In genomic region chr12:65607271-65607880, GRCh38 we compare ENCODE assay signal across 20 cellular contexts.
A peak's percentile ranks its signal among the peaks of the same experiment; 100 is the strongest.
DNase-seq lines count a peak whose midpoint lies in the region; FAIRE-seq and TF ChIP-seq lines count a peak whose summit lies in the region.
"Had no signal": no experiment of that assay in that cellular context is flagged by ENCODE, and none has a peak within 500 bp of the region (broad histone marks: within the 10 kb centered on the region; RNA-seq: fewer than 3 reads in every experiment).

No MANE protein-coding gene starts in this region.

- peak overlapping the region; percentile 43; the same call in 1 of the 2 replicates for H3K27ac ChIP-seq in C4-2B
- H3K27ac ChIP-seq: sigmoid colon had no signal

- in situ Hi-C loops in KBM-7 (cut with MboI; ENCODE audit: low pct_unique_long_range_greater_than_20kb, low sequenced_read_pairs) (no loop called here), T47D (cut with HindIII; ENCODE audit: low pct_unique_long_range_greater_than_20kb, low sequenced_read_pairs) (no loop called here)

- H3K27ac Mint-ChIP-seq in mesothelial cell of epicardium = peak overlapping the region; percentile 51
- H3K27ac Mint-ChIP-seq in activated naive CD4-positive, alpha-beta T cell treated with anti-CD3 and anti-CD28 coated beads for 36 hours = no peak overlapping the region
- no peak overlapping the region for H3K27ac Mint-ChIP-seq in activated T-helper 2 cell treated with anti-CD3 and anti-CD28 coated beads, Interferon-gamma antibody, Interleukin-2, Interleukin-4, amounts not matched to agents 10 μg/mL and 5 μg/mL and 100 μg/mL, durations not matched to agents 14 hours and 24 hours and 36 hours
- H3K27ac Mint-ChIP-seq: activated CD4-positive, alpha-beta memory T cell treated with anti-CD3 and anti-CD28 coated beads for 36 hours; CD4-positive, CD25-positive, alpha-beta regulatory T cell had no signal

- DNase-seq in KBM-7 = peak; percentile 5
- peak; percentile 16 to 69 for DNase-seq in T47D (ENCODE audit: low read depth in 1 of 2, low spot score in 1 of 2)
- DNase-seq in mesothelial cell of epicardium (ENCODE audit: low spot score in 2 of 2, unreplicated experiment in 2 of 2) = no peak
- DNase-seq in activated naive CD4-positive, alpha-beta T cell treated with anti-CD3 and anti-CD28 coated beads for 36 hours = no peak
- no peak for DNase-seq in activated T-helper 2 cell treated with anti-CD3 and anti-CD28 coated beads, Interferon-gamma antibody, Interleukin-2, Interleukin-4, amounts not matched to agents 10 μg/mL and 5 μg/mL and 100 μg/mL, durations not matched to agents 14 hours and 24 hours and 36 hours (ENCODE audit: low spot score)
- DNase-seq in superior temporal gyrus (ENCODE audit: extremely low spot score) = no peak
- DNase-seq in RCC 7860 (ENCODE audit: low spot score) = no peak
- DNase-seq: ACHN; activated CD4-positive, alpha-beta memory T cell treated with anti-CD3 and anti-CD28 coated beads for 36 hours; activated T-cell treated with anti-CD3 and anti-CD28 coated beads, Interleukin-2, amount 50 U/mL, for 4 hours; CD4-positive, CD25-positive, alpha-beta regulatory T cell; DMS79 treated with DMSO at 0.1 percent for 48 hours; effector CD4-positive, alpha-beta T cell; left cardiac atrium; NCI-H2081 treated with DMSO at 0.1 percent for 48 hours; NCI-H524 treated with DMSO at 0.1 percent for 48 hours; occipital lobe; sigmoid colon; stimulated activated CD4-positive, alpha-beta T cell treated with anti-CD3 and anti-CD28 coated beads, Interleukin-2, amount 100 ng/mL, for 48 hours had no signal

- H3K4me3 Mint-ChIP-seq in mesothelial cell of epicardium = no peak overlapping the region
- H3K4me3 Mint-ChIP-seq in activated naive CD4-positive, alpha-beta T cell treated with anti-CD3 and anti-CD28 coated beads for 36 hours = no peak overlapping the region
- H3K4me3 Mint-ChIP-seq in activated T-helper 2 cell treated with anti-CD3 and anti-CD28 coated beads, Interferon-gamma antibody, Interleukin-2, Interleukin-4, amounts not matched to agents 10 μg/mL and 5 μg/mL and 100 μg/mL, durations not matched to agents 14 hours and 24 hours and 36 hours (ENCODE audit: low read depth) = no peak overlapping the region
- H3K4me3 Mint-ChIP-seq: activated CD4-positive, alpha-beta memory T cell treated with anti-CD3 and anti-CD28 coated beads for 36 hours; activated T-cell treated with anti-CD3 and anti-CD28 coated beads, Interleukin-2, amount 50 U/mL, for 4 hours; CD4-positive, CD25-positive, alpha-beta regulatory T cell had no signal

- TF ChIP-seq CTCF in C4-2B (conservative IDR thresholded peaks at IDR 0.05) (no peak), mesothelial cell of epicardium (IDR thresholded peaks at IDR 0.05; ENCODE audit: unreplicated experiment) (no peak)

- no peak for FAIRE-seq in RCC 7860 (lab: Jason Lieb, UNC)

- H3K36me3 Mint-ChIP-seq in mesothelial cell of epicardium = peaks cover 10% of the 10 kb centered on the region
- no peaks in the 10 kb centered on the region for H3K36me3 Mint-ChIP-seq in activated naive CD4-positive, alpha-beta T cell treated with anti-CD3 and anti-CD28 coated beads for 36 hours (ENCODE audit: low read depth)
- no peaks in the 10 kb centered on the region for H3K36me3 Mint-ChIP-seq in activated T-helper 2 cell treated with anti-CD3 and anti-CD28 coated beads, Interferon-gamma antibody, Interleukin-2, Interleukin-4, amounts not matched to agents 10 μg/mL and 5 μg/mL and 100 μg/mL, durations not matched to agents 14 hours and 24 hours and 36 hours (ENCODE audit: low read depth)
- H3K36me3 Mint-ChIP-seq: activated CD4-positive, alpha-beta memory T cell treated with anti-CD3 and anti-CD28 coated beads for 36 hours; CD4-positive, CD25-positive, alpha-beta regulatory T cell had no signal

- peaks cover 12% of the 10 kb centered on the region for H3K9me3 Mint-ChIP-seq in mesothelial cell of epicardium
- H3K9me3 Mint-ChIP-seq in activated naive CD4-positive, alpha-beta T cell treated with anti-CD3 and anti-CD28 coated beads for 36 hours = peaks cover 3% of the 10 kb centered on the region
- no peaks in the 10 kb centered on the region for H3K9me3 Mint-ChIP-seq in activated T-helper 2 cell treated with anti-CD3 and anti-CD28 coated beads, Interferon-gamma antibody, Interleukin-2, Interleukin-4, amounts not matched to agents 10 μg/mL and 5 μg/mL and 100 μg/mL, durations not matched to agents 14 hours and 24 hours and 36 hours
- H3K9me3 Mint-ChIP-seq: activated CD4-positive, alpha-beta memory T cell treated with anti-CD3 and anti-CD28 coated beads for 36 hours; activated T-cell treated with anti-CD3 and anti-CD28 coated beads, Interleukin-2, amount 50 U/mL, for 4 hours had no signal

- intact Hi-C loops in activated naive CD4-positive, alpha-beta T cell treated with anti-CD3 and anti-CD28 coated beads for 36 hours (cut with micrococcal nuclease) = no loop called here
- intact Hi-C loops in activated T-helper 2 cell treated with anti-CD3 and anti-CD28 coated beads, Interferon-gamma antibody, Interleukin-2, Interleukin-4, amounts not matched to agents 10 μg/mL and 5 μg/mL and 100 μg/mL, durations not matched to agents 14 hours and 24 hours and 36 hours (cut with micrococcal nuclease) = no loop called here

- CTCF ChIA-PET in activated naive CD4-positive, alpha-beta T cell treated with anti-CD3 and anti-CD28 coated beads for 36 hours (lab: Charles Lee) = no interaction called here

- no peaks in the 10 kb centered on the region for H3K27me3 Mint-ChIP-seq in mesothelial cell of epicardium (ENCODE audit: low read depth)
- peaks cover 19% of the 10 kb centered on the region for H3K27me3 Mint-ChIP-seq in activated naive CD4-positive, alpha-beta T cell treated with anti-CD3 and anti-CD28 coated beads for 36 hours (ENCODE audit: low read depth)
- H3K27me3 Mint-ChIP-seq in activated T-helper 2 cell treated with anti-CD3 and anti-CD28 coated beads, Interferon-gamma antibody, Interleukin-2, Interleukin-4, amounts not matched to agents 10 μg/mL and 5 μg/mL and 100 μg/mL, durations not matched to agents 14 hours and 24 hours and 36 hours (ENCODE audit: low read depth) = no peaks in the 10 kb centered on the region

- H3K4me1 Mint-ChIP-seq in mesothelial cell of epicardium = peaks cover 51% of the 10 kb centered on the region
- H3K4me1 Mint-ChIP-seq in activated naive CD4-positive, alpha-beta T cell treated with anti-CD3 and anti-CD28 coated beads for 36 hours (ENCODE audit: low read depth) = no peaks in the 10 kb centered on the region
- H3K4me1 Mint-ChIP-seq in activated T-helper 2 cell treated with anti-CD3 and anti-CD28 coated beads, Interferon-gamma antibody, Interleukin-2, Interleukin-4, amounts not matched to agents 10 μg/mL and 5 μg/mL and 100 μg/mL, durations not matched to agents 14 hours and 24 hours and 36 hours (ENCODE audit: low read depth) = peaks cover 6% of the 10 kb centered on the region
- H3K4me1 Mint-ChIP-seq: CD4-positive, CD25-positive, alpha-beta regulatory T cell had no signal

Comparison
In these comparisons a context has a peak if more than half of its experiments do, and no peak if none do; other contexts are left out.
1. DNase-seq: peak in KBM-7 (single experiment) and T47D (2 of 2); none in mesothelial cell of epicardium (0 of 2), activated naive CD4-positive, alpha-beta T cell treated with anti-CD3 and anti-CD28 coated beads for 36 hours (single experiment), activated T-helper 2 cell treated with anti-CD3 and anti-CD28 coated beads, Interferon-gamma antibody, Interleukin-2, Interleukin-4, amounts not matched to agents 10 μg/mL and 5 μg/mL and 100 μg/mL, durations not matched to agents 14 hours and 24 hours and 36 hours (single experiment), superior temporal gyrus (single experiment) and RCC 7860 (single experiment).